ENCODE assay signal across 19 cellular contexts in genomic region chr2:217916504-217917254, GRCh38.
DNase-seq lines count a peak whose midpoint lies in the region; ATAC-seq and TF ChIP-seq lines count a peak whose summit lies in the region.
"Had no signal": no experiment of that assay in that cellular context is flagged by ENCODE, and none has a peak within 500 bp of the region (broad histone marks: within the 10 kb centered on the region; RNA-seq: fewer than 3 reads in every experiment).

No MANE protein-coding gene starts in this region.

- H3K79me2 ChIP-seq in MM.1S (ENCODE audit: low read length), result no peaks in the 10 kb centered on the region

- peaks cover 0 to 19% (median 0%) of the 10 kb centered on the region in 11 experiments; a peak in 5 of 22 replicates for H3K36me3 ChIP-seq in BLaER1 treated with 17β-estradiol and CSF1 and Interleukin-3, amounts not matched to agents 10 nM and 100 nM
- peaks cover 0 to 3% of the 10 kb centered on the region in 2 donors for H3K36me3 ChIP-seq in body of pancreas (replicated peaks in 1 of 2; ENCODE audit: insufficient read depth in 1 of 2, low read depth in 2 of 2)
- peaks cover 3 to 25% (median 22%) of the 10 kb centered on the region in 3 donors for H3K36me3 ChIP-seq in skeletal muscle tissue (ENCODE audit: control insufficient read depth in 3 of 3, insufficient read depth in 3 of 3, low read length in 3 of 3)
- no peaks in the 10 kb centered on the region for H3K36me3 ChIP-seq in MM.1S (replicated peaks; ENCODE audit: insufficient read depth, low read length)
- H3K36me3 ChIP-seq: HAP-1 had no signal

- peaks cover 46 to 63% (median 56%) of the 10 kb centered on the region in 10 experiments for H3K4me1 ChIP-seq in BLaER1 treated with 17β-estradiol and CSF1 and Interleukin-3, amounts not matched to agents 10 nM and 100 nM
- H3K4me1 ChIP-seq in body of pancreas, result peaks cover 88% of the 10 kb centered on the region
- peaks cover 95 to 98% (median 97%) of the 10 kb centered on the region in 3 donors for H3K4me1 ChIP-seq in skeletal muscle tissue (ENCODE audit: control insufficient read depth in 3 of 3, insufficient read depth in 3 of 3, low read length in 3 of 3)
- no peaks in the 10 kb centered on the region for H3K4me1 ChIP-seq in MM.1S (ENCODE audit: low read length)
- H3K4me1 ChIP-seq: HAP-1 had no signal

- TF ChIP-seq CTCF in body of pancreas (IDR thresholded peaks at IDR 0.05), result no peak
- TF ChIP-seq CTCF in MM.1S (IDR thresholded peaks at IDR 0.05; ENCODE audit: low read length), result no peak

- no peak overlapping the region for H3K9ac ChIP-seq in BLaER1 treated with 17β-estradiol and CSF1 and Interleukin-3, amounts not matched to agents 10 nM and 100 nM
- H3K9ac ChIP-seq in skeletal muscle tissue (ENCODE audit: low read depth in 1 of 3, low read length in 3 of 3), result peak overlapping the region in 2 of 3 donors; percentile 30 to 33
- no peak overlapping the region for H3K9ac ChIP-seq in MM.1S (ENCODE audit: low read length)
- H3K9ac ChIP-seq: KMS-11 had no signal

- intact Hi-C loops in body of pancreas (cut with DNase I) (no loop called here), posterior vena cava (cut with DNase I) (no loop called here)

- H3K27me3 ChIP-seq in BLaER1 treated with 17β-estradiol and CSF1 and Interleukin-3, amounts not matched to agents 10 nM and 100 nM, result 0 out of 22 replicates have a peak, but pooled peaks cover 0 to 4% (median 0%) of the 10 kb centered on the region in 11 experiments
- H3K27me3 ChIP-seq in body of pancreas (no peaks in the 10 kb centered on the region), skeletal muscle tissue (ENCODE audit: control insufficient read depth in 3 of 3, insufficient read depth in 3 of 3, low read length in 3 of 3) (no peaks in the 10 kb centered on the region), MM.1S (replicated peaks; ENCODE audit: insufficient read depth, low read length) (peaks cover 4% of the 10 kb centered on the region; the same call in 1 of the 2 replicates)
- H3K27me3 ChIP-seq: dorsolateral prefrontal cortex had no signal

- no peaks in the 10 kb centered on the region for H3K9me2 ChIP-seq in MM.1S (replicated peaks; ENCODE audit: insufficient read depth, low read length)

- no peak overlapping the region for H3K27ac ChIP-seq in BLaER1 treated with 17β-estradiol and CSF1 and Interleukin-3, amounts not matched to agents 10 nM and 100 nM
- H3K27ac ChIP-seq in body of pancreas, result peak overlapping the region; percentile 46 to 67 (median 62)
- H3K27ac ChIP-seq in skeletal muscle tissue (ENCODE audit: low read depth, low read length), result peak overlapping the region; percentile 54
- no peak overlapping the region for H3K27ac ChIP-seq in MM.1S (ENCODE audit: low read length)
- H3K27ac ChIP-seq: KMS-11 had no signal

- peak overlapping the region in 8 of 11 experiments; percentile 37 to 73 (median 62); a peak in 15 of 22 replicates for H3K4me2 ChIP-seq in BLaER1 treated with 17β-estradiol and CSF1 and Interleukin-3, amounts not matched to agents 10 nM and 100 nM
- no peak overlapping the region for H3K4me2 ChIP-seq in MM.1S (ENCODE audit: low read depth, low read length)
- H3K4me2 ChIP-seq: KMS-11 had no signal

- TF ChIP-seq POLR2A in body of pancreas (IDR thresholded peaks at IDR 0.05), result no peak

- no peaks in the 10 kb centered on the region for H3K9me3 ChIP-seq in BLaER1 treated with 17β-estradiol and CSF1 and Interleukin-3, amounts not matched to agents 10 nM and 100 nM (replicated peaks in 1 of 11)
- no peaks in the 10 kb centered on the region for H3K9me3 ChIP-seq in body of pancreas
- no peaks in the 10 kb centered on the region for H3K9me3 ChIP-seq in skeletal muscle tissue (ENCODE audit: control insufficient read depth in 3 of 3, low read length in 3 of 3)
- no peaks in the 10 kb centered on the region for H3K9me3 ChIP-seq in MM.1S (replicated peaks; ENCODE audit: insufficient read depth, low read length)
- H3K9me3 ChIP-seq: HAP-1, mucosa of descending colon had no signal

- no peak for DNase-seq in body of pancreas
- peak; percentile 91 for DNase-seq in left lobe of liver (ENCODE audit: low spot score)
- no peak for DNase-seq in MM.1S
- no peak for DNase-seq in occipital lobe (lab: John Stamatoyannopoulos, UW)
- DNase-seq in posterior vena cava (ENCODE audit: low spot score), result no peak
- DNase-seq: activated CD4-positive, alpha-beta T cell treated with anti-CD3 and anti-CD28 coated beads for 1 hour; activated T-cell treated with anti-CD3 and anti-CD28 coated beads, Interleukin-2, amount 50 U/mL, for 4 hours; amygdala; dorsolateral prefrontal cortex; foreskin fibroblast; NCI-H1436; NCI-H69; stimulated activated naive B cell treated with anti-CD40 and anti-IgM and Interleukin-4, amounts not matched to agents 10 μg/mL and 1 μg/mL and 100 μg/mL, for 72 hours had no signal

- ATAC-seq in body of pancreas (no peak), left lobe of liver (peak; percentile 62), HG03095 (IDR thresholded peaks at IDR 0.05; ENCODE audit: unreplicated experiment) (no peak)
- ATAC-seq: activated T-cell treated with anti-CD3 and anti-CD28 coated beads, Interleukin-2, amount 50 U/mL, for 4 hours; mucosa of descending colon; stimulated activated naive B cell treated with anti-CD40 and anti-IgM and Interleukin-4, amounts not matched to agents 10 μg/mL and 1 μg/mL and 100 μg/mL, for 72 hours had no signal

- no peak overlapping the region for H3K4me3 ChIP-seq in BLaER1 treated with 17β-estradiol and CSF1 and Interleukin-3, amounts not matched to agents 10 nM and 100 nM
- H3K4me3 ChIP-seq in body of pancreas, result no peak overlapping the region
- H3K4me3 ChIP-seq in skeletal muscle tissue (ENCODE audit: low read length in 3 of 3), result peak overlapping the region in 1 of 3 donors; percentile 13
- no peak overlapping the region for H3K4me3 ChIP-seq in MM.1S (ENCODE audit: low read length)
- H3K4me3 ChIP-seq: dorsolateral prefrontal cortex, HAP-1, mucosa of descending colon had no signal

- peaks cover 0 to 66% (median 31%) of the 10 kb centered on the region in 11 experiments; a peak in 15 of 22 replicates for H4K20me1 ChIP-seq in BLaER1 treated with 17β-estradiol and CSF1 and Interleukin-3, amounts not matched to agents 10 nM and 100 nM
- H4K20me1 ChIP-seq in MM.1S (ENCODE audit: insufficient read depth, low read length), result no peaks in the 10 kb centered on the region

- 59 to 63% methylated on average over 8 to 10 of the region's 10 CpGs for WGBS in body of pancreas, 2 donors

- H2AFZ ChIP-seq in MM.1S (ENCODE audit: low read length), result no peak overlapping the region

- H3F3A ChIP-seq in MM.1S (ENCODE audit: insufficient read depth, low read length), result no peaks in the 10 kb centered on the region

Comparison
In these comparisons a context has a peak if more than half of its experiments do, and no peak if none do; other contexts are left out.
1. H3K27ac ChIP-seq: peak in body of pancreas (4 of 4) and skeletal muscle tissue (single experiment); none in BLaER1 treated with 17β-estradiol and CSF1 and Interleukin-3, amounts not matched to agents 10 nM and 100 nM (0 of 11) and MM.1S (single experiment).
2. H3K9ac ChIP-seq: peak in skeletal muscle tissue (2 of 3); none in BLaER1 treated with 17β-estradiol and CSF1 and Interleukin-3, amounts not matched to agents 10 nM and 100 nM (0 of 11) and MM.1S (single experiment).